8 cellular contexts compared by ENCODE assay signal in genomic region chr11:45089845-45090499, GRCh38. TPM values are rescaled to one million over a fixed set of nuclear protein-coding genes. Genes with fewer than 3 reads are reported as not detected.
DNase-seq lines count a peak whose midpoint lies in the region; ATAC-seq, FAIRE-seq and TF ChIP-seq lines count a peak whose summit lies in the region.

No MANE protein-coding gene starts in this region.

- peak in 3 of 4 donors; percentile 15 to 30 (median 20) for ATAC-seq in pancreas
- ATAC-seq in GM19463 (IDR thresholded peaks at IDR 0.05; ENCODE audit: unreplicated experiment): no peak

- no peaks in the 10 kb centered on the region for H3K36me3 ChIP-seq in pancreas

- intact Hi-C loops in pancreas (cut with DNase I): no loop called here

- peak; percentile 40 for DNase-seq in ELF-1 (ENCODE audit: low read depth, low spot score)
- peak; percentile 18 for DNase-seq in NCI-H146 treated with DMSO at 0.1 percent for 48 hours (lab: John Stamatoyannopoulos, UW; ENCODE audit: unreplicated experiment)
- peak; percentile 52 for DNase-seq in epithelial cell of esophagus (ENCODE audit: low read depth)
- DNase-seq in pancreas: no peak
- DNase-seq in hepatic stellate cell (ENCODE audit: low spot score): no peak
- DNase-seq in iPS-NIHi7 (ENCODE audit: extremely low spot score): no peak
- DNase-seq in NCI-H187 (lab: John Stamatoyannopoulos, UW): no peak

- no peaks in the 10 kb centered on the region for H3K9me3 ChIP-seq in pancreas

- H3K4me3 ChIP-seq in epithelial cell of esophagus (ENCODE audit: low read length) (no peak overlapping the region), pancreas (no peak overlapping the region)

- H3K27me3 ChIP-seq in pancreas: no peaks in the 10 kb centered on the region

- FAIRE-seq in pancreas (lab: Jason Lieb, UNC): no peak

- WGBS in pancreas, 2 donors: 86 to 97% methylated on average over 4 of the region's 4 CpGs

- H3K27ac ChIP-seq in pancreas: peak overlapping the region; percentile 24 to 73 (median 44)

- H3K4me1 ChIP-seq in pancreas: peaks cover 0 to 19% (median 5%) of the 10 kb centered on the region in 3 donors

- TF ChIP-seq CTCF in epithelial cell of esophagus (IDR thresholded peaks at IDR 0.05; ENCODE audit: insufficient read depth, low read depth, low read length, missing control alignments) (peak; percentile 23), pancreas (IDR thresholded peaks at IDR 0.05) (no peak)

RNA-seq across cellular contexts. Expression of gene PRDM11, which starts 56.5 kb away (rescaled TPM):
- total RNA-seq in pancreas: 1 to 10 TPM; 5.5 to 8.5 (median 6.7) TPM
- 1 to 10 TPM; 3.0 to 4.4 TPM for polyA plus RNA-seq in pancreas

Comparison
In these comparisons a context has a peak if more than half of its experiments do, and no peak if none do; other contexts are left out.
1. DNase-seq: peak in ELF-1 (single experiment), NCI-H146 treated with DMSO at 0.1 percent for 48 hours (single experiment) and epithelial cell of esophagus (single experiment); none in pancreas (0 of 6), hepatic stellate cell (single experiment), iPS-NIHi7 (single experiment) and NCI-H187 (0 of 2).